9 cellular contexts compared by ENCODE assay signal in the genomic region with DNA sequence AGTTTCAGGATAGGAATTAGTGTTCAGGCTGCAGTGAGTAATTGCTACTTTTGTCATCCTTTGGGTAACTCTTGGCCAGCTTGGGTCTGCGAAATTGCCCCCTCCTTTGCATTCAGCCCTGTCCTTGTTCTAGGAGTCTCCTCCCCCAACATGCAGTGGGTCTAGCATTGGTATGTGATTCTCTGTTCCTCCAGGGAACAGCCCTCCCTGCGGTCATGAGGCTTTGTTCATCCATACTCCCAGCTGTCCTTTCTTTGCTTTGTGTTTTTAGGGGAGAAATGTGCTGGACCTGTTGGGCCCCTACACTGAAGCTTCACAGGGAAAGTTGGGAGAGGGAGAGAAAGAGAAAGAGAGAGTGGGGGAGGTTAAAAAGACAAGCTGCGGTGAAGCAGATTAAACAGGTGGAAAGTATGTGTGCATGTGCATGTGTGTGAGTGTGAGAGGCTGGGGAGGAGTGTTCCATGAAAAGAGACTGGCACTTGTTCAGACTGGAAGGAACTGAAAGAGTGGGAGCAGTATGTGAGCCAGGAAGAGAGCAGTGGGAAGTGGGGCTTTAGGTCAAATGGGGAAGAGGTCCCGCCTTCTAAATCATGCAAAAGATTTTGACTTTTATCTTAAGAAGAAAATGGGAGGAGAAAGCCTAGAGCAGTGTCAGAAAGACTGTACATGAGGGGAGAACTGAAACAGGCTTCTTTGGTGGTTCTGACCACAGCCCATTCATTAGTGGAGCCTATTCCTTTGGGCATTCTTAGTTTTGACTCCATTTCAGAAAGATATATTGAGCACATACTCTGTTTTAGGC. TPM values are rescaled to one million over a fixed set of nuclear protein-coding genes. Genes with fewer than 3 reads are reported as not detected.
DNase-seq lines count a peak whose midpoint lies in the region; ATAC-seq, FAIRE-seq and TF ChIP-seq lines count a peak whose summit lies in the region.
"Had no signal": no experiment of that assay in that cellular context is flagged by ENCODE, and none has a peak within 500 bp of the region (broad histone marks: within the 10 kb centered on the region; RNA-seq: fewer than 3 reads in every experiment).

No MANE protein-coding gene starts in this region.

- no peak for DNase-seq in GM18507 (ENCODE audit: extremely low spot score, insufficient read length, low read depth)
- peak; percentile 33 for DNase-seq in left kidney (ENCODE audit: low read depth, low spot score)
- no peak for DNase-seq in RPMI8226
- no peak for DNase-seq in dorsolateral prefrontal cortex
- DNase-seq in kidney glomerular epithelial cell (lab: John Stamatoyannopoulos, UW), result no peak
- DNase-seq in NCI-H1436 (lab: John Stamatoyannopoulos, UW), result no peak

- H3K27me3 ChIP-seq in dorsolateral prefrontal cortex, result no peaks in the 10 kb centered on the region

- peak; percentile 86 for ATAC-seq in GM21367 (IDR thresholded peaks at IDR 0.05; ENCODE audit: unreplicated experiment)
- peak; percentile 86 for ATAC-seq in HG03175 (IDR thresholded peaks at IDR 0.05; ENCODE audit: unreplicated experiment)
- ATAC-seq: Panc1 had no signal

- FAIRE-seq in GM18507 (lab: Jason Lieb, UNC), result peak; percentile 89

- intact Hi-C loops in dorsolateral prefrontal cortex (cut with DNase I), result no loop called here

- H3K27ac ChIP-seq in dorsolateral prefrontal cortex, result no peak overlapping the region

- no peak overlapping the region for H3K4me3 ChIP-seq in dorsolateral prefrontal cortex

- TF ChIP-seq CTCF in dorsolateral prefrontal cortex (IDR thresholded peaks at IDR 0.05 in 54 of 56, conservative IDR thresholded peaks at IDR 0.05 in 2 of 56; ENCODE audit: low read depth in 1 of 56, partially characterized antibody in 56 of 56), result no peak

RNA-seq across cellular contexts. Expression of gene SESN3, which starts 17.9 kb away (rescaled TPM):
- total RNA-seq in dorsolateral prefrontal cortex, result 100 to 1,000 TPM in 100 of 120 experiments, 10 to 100 TPM in 20; 59.6 to 186 (median 116) TPM
